In the genomic region with DNA sequence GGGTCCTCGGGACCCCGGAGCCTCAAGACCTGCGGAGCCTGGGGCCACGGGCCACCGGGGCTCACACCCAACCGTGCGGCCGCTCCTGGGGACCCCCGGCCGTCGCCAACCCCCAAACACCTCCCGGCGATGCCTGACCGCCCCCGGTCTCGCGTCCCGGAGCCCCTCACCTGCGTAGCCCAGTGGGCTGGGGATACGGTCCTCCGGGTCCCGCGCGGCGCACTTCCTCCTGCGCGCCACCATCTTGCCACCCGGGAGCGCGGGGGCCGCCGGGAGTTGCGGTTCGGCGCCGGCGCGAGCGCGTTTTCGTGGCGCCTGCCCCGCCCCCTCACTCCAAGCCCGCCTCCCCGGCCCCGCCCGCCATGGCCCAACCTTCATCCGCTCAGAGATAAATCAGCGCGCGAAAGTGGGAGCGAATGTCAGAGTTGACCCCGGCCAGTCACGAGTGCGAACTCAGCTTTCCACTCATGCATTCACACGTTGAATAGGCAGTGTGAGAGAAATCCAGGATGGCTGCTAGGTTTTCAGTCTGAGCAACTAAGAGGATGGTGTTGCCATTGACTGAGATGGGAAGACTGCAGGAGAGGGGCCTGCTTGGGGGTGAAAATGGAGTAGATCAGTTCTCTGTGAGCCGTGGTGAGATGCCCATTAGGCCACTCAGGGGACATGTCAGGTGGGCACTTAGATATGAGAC, we compare ENCODE assay signal across 8 cellular contexts. TPM values are rescaled to one million over a fixed set of nuclear protein-coding genes. Genes with fewer than 3 reads are reported as not detected.
DNase-seq lines count a peak whose midpoint lies in the region; ATAC-seq and TF ChIP-seq lines count a peak whose summit lies in the region.

A gene with protein sequence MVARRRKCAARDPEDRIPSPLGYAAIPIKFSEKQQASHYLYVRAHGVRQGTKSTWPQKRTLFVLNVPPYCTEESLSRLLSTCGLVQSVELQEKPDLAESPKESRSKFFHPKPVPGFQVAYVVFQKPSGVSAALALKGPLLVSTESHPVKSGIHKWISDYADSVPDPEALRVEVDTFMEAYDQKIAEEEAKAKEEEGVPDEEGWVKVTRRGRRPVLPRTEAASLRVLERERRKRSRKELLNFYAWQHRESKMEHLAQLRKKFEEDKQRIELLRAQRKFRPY (minus strand): TSS at position 253 of the 694 bp plus-strand sequence. CDS start 10 bp downstream, at position 243.

- DNase-seq in COLO668 (lab: John Stamatoyannopoulos, UW; ENCODE audit: unreplicated experiment) = peak; percentile 88
- peak; percentile 67 for DNase-seq in SHP77 treated with DMSO at 0.1 percent for 48 hours (lab: John Stamatoyannopoulos, UW)
- peak; percentile 80 for DNase-seq in activated gamma-delta T cell treated with Interleukin-2 at 50 U/mL for 16 hours
- DNase-seq in foreskin fibroblast = peak; percentile 73 to 94
- peak; percentile 76 for DNase-seq in neural crest cell (ENCODE audit: low read depth, low spot score)
- DNase-seq in stimulated activated naive CD8-positive, alpha-beta T cell treated with anti-CD3 and anti-CD28 coated beads, Interleukin-15, amount 100 ng/mL, for 72 hours = peak; percentile 79 to 81

- peak; percentile 83 for ATAC-seq in GM19397 (IDR thresholded peaks at IDR 0.05; ENCODE audit: unreplicated experiment)
- ATAC-seq in stimulated activated naive CD8-positive, alpha-beta T cell treated with anti-CD3 and anti-CD28 coated beads, Interleukin-15, amount 100 ng/mL, for 72 hours = peak; percentile 93

- peaks cover 15% of the 10 kb centered on the region for H3K4me1 Mint-ChIP-seq in neural crest cell
- peaks cover 39% of the 10 kb centered on the region for H3K4me1 Mint-ChIP-seq in stimulated activated naive CD8-positive, alpha-beta T cell treated with anti-CD3 and anti-CD28 coated beads, Interleukin-15, amount 100 ng/mL, for 72 hours

- H3K36me3 ChIP-seq in HUES6 (ENCODE audit: control insufficient read depth, insufficient read depth, low read length) = peaks cover 23% of the 10 kb centered on the region

- H3K27ac Mint-ChIP-seq in neural crest cell (ENCODE audit: unreplicated experiment) = peak within 1 kb of the TSS; percentile 96
- H3K27ac Mint-ChIP-seq in stimulated activated naive CD8-positive, alpha-beta T cell treated with anti-CD3 and anti-CD28 coated beads, Interleukin-15, amount 100 ng/mL, for 72 hours = peak within 1 kb of the TSS; percentile 98

- peaks cover 3% of the 10 kb centered on the region; the same call in 1 of the 2 replicates for H3K9me3 ChIP-seq in HUES6 (ENCODE audit: control insufficient read depth, insufficient read depth, low read depth, low read length)

- peak within 1 kb of the TSS; percentile 92 for H3K9ac ChIP-seq in HUES6 (ENCODE audit: low read length)

- H3K4me3 ChIP-seq in HUES6 (ENCODE audit: low read depth, low read length) = peak within 1 kb of the TSS; percentile 95
- H3K4me3 ChIP-seq in foreskin fibroblast (ENCODE audit: low read depth in 1 of 2, low read length in 2 of 2) = peak within 1 kb of the TSS; percentile 68 to 79

- H3K4me1 ChIP-seq in HUES6 (ENCODE audit: control insufficient read depth, insufficient read depth, low read length) = peaks cover 5% of the 10 kb centered on the region; the same call in 1 of the 2 replicates

- H3K27ac ChIP-seq in HUES6 (ENCODE audit: low read depth, low read length) = peak within 1 kb of the TSS; percentile 84

- no peaks in the 10 kb centered on the region for H3K27me3 Mint-ChIP-seq in neural crest cell (ENCODE audit: low read depth)
- no peaks in the 10 kb centered on the region for H3K27me3 Mint-ChIP-seq in stimulated activated naive CD8-positive, alpha-beta T cell treated with anti-CD3 and anti-CD28 coated beads, Interleukin-15, amount 100 ng/mL, for 72 hours

- no peaks in the 10 kb centered on the region for H3K27me3 ChIP-seq in HUES6 (ENCODE audit: control insufficient read depth, insufficient read depth, low read length)

- no peak for TF ChIP-seq CTCF in foreskin fibroblast (IDR thresholded peaks at IDR 0.05; ENCODE audit: low read depth, low read length)
- no peak for TF ChIP-seq CTCF in neural crest cell (conservative IDR thresholded peaks at IDR 0.05)

- H3K36me3 Mint-ChIP-seq in neural crest cell (ENCODE audit: low read depth) = no peaks in the 10 kb centered on the region

- no peaks in the 10 kb centered on the region for H3K9me3 Mint-ChIP-seq in neural crest cell
- H3K9me3 Mint-ChIP-seq in stimulated activated naive CD8-positive, alpha-beta T cell treated with anti-CD3 and anti-CD28 coated beads, Interleukin-15, amount 100 ng/mL, for 72 hours = no peaks in the 10 kb centered on the region

- peak within 1 kb of the TSS; percentile 91 for H3K4me3 Mint-ChIP-seq in neural crest cell
- peak within 1 kb of the TSS; percentile 97 to 99 for H3K4me3 Mint-ChIP-seq in stimulated activated naive CD8-positive, alpha-beta T cell treated with anti-CD3 and anti-CD28 coated beads, Interleukin-15, amount 100 ng/mL, for 72 hours

RNA-seq across cellular contexts. Expression of the gene that starts here (rescaled TPM):
- total RNA-seq in neural crest cell = 78.0 and 78.2 TPM in 2 replicates

Comparison
In these comparisons a context has a peak if more than half of its experiments do, and no peak if none do; other contexts are left out.
1. Peak in every context shown above with its lines: DNase-seq, ATAC-seq, H3K4me3 ChIP-seq and H3K27ac ChIP-seq.